ENCODE assay signal across 8 cellular contexts in the genomic region with DNA sequence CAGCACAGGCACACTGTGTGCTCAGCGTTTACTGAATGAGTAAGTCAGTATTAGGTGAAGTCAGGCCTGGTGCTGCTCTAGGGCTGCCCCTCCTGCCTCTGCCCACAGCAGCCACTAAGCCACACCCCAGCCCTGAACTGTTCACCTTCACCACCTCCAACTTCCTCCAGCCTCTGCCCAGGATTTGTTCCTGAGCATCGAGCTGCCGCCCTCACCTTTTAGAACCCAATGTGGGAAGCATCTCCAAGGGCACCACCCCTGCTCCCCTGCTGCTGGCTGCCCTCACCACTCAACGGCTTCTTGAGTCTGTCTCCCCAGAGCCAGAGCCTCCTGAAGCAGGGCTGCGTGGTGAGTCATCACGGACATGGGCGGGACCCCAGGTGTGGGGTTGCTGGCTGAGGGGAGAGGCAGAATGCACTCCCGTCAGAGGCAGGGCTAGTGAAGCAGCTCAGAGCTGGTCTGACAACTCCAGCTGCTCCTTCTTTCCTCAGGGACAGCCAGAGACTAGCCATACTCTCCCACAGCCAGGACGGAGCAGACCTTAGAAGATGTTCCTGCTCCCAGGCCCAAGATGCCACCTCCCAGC. TPM values are rescaled to one million over a fixed set of nuclear protein-coding genes. Genes with fewer than 3 reads are reported as not detected.
DNase-seq lines count a peak whose midpoint lies in the region; ATAC-seq and TF ChIP-seq lines count a peak whose summit lies in the region.

No MANE protein-coding gene starts in this region.

- CTCF ChIA-PET in activated naive CD4-positive, alpha-beta T cell treated with anti-CD3 and anti-CD28 coated beads, Interleukin-2, amount 10 ng/mL, durations not matched to agents 7 days and 5 days (lab: Charles Lee): no interaction called here

- peak overlapping the region in 3 of 11 experiments; percentile 9 to 32 (median 28); a peak in 4 of 22 replicates for H3K27ac ChIP-seq in BLaER1 treated with 17β-estradiol and CSF1 and Interleukin-3, amounts not matched to agents 10 nM and 100 nM
- H3K27ac ChIP-seq in lung (ENCODE audit: low read depth in 1 of 2, low read length in 1 of 2): peak overlapping the region in 1 of 2 donors; percentile 90
- H3K27ac ChIP-seq in upper lobe of left lung: peak overlapping the region; percentile 94 to 97 (median 95)

- TF ChIP-seq EP300 in upper lobe of left lung (IDR thresholded peaks at IDR 0.05): peak in 1 of 4 donors; percentile 10

- H3K4me2 ChIP-seq in BLaER1 treated with 17β-estradiol and CSF1 and Interleukin-3, amounts not matched to agents 10 nM and 100 nM: peak overlapping the region; percentile 90 to 99 (median 97); a peak in 15 of 22 replicates

- peak; percentile 60 for DNase-seq in NCI-H510A treated with DMSO at 0.1 percent for 48 hours (lab: John Stamatoyannopoulos, UW)
- peak; percentile 68 for DNase-seq in activated naive CD4-positive, alpha-beta T cell treated with anti-CD3 and anti-CD28 coated beads, Interleukin-2, amount 10 ng/mL, durations not matched to agents 7 days and 5 days
- peak; percentile 95 for DNase-seq in lung (ENCODE audit: low spot score)
- peak; percentile 82 to 96 for DNase-seq in upper lobe of left lung
- no peak for DNase-seq in NOMO-1 (lab: John Stamatoyannopoulos, UW; ENCODE audit: unreplicated experiment in 2 of 2)

- TF ChIP-seq CTCF in lung (IDR thresholded peaks at IDR 0.05; ENCODE audit: control extremely low read depth, extremely low read depth) (no peak), upper lobe of left lung (IDR thresholded peaks at IDR 0.05) (no peak)

- H3K27me3 ChIP-seq in BLaER1 treated with 17β-estradiol and CSF1 and Interleukin-3, amounts not matched to agents 10 nM and 100 nM: no peaks in the 10 kb centered on the region
- H3K27me3 ChIP-seq in lung (ENCODE audit: control insufficient read depth, insufficient read depth) (no peaks in the 10 kb centered on the region), upper lobe of left lung (no peaks in the 10 kb centered on the region)

- TF ChIP-seq POLR2A in upper lobe of left lung (IDR thresholded peaks at IDR 0.05): peak in 2 of 4 donors; percentile 35 to 79

- H3K9me3 Mint-ChIP-seq in activated naive CD4-positive, alpha-beta T cell treated with anti-CD3 and anti-CD28 coated beads, Interleukin-2, amount 10 ng/mL, durations not matched to agents 7 days and 5 days: no peaks in the 10 kb centered on the region

- H3K36me3 Mint-ChIP-seq in activated naive CD4-positive, alpha-beta T cell treated with anti-CD3 and anti-CD28 coated beads, Interleukin-2, amount 10 ng/mL, durations not matched to agents 7 days and 5 days: peaks cover 6% of the 10 kb centered on the region

- H3K27me3 Mint-ChIP-seq in activated naive CD4-positive, alpha-beta T cell treated with anti-CD3 and anti-CD28 coated beads, Interleukin-2, amount 10 ng/mL, durations not matched to agents 7 days and 5 days: no peaks in the 10 kb centered on the region

- H3K4me3 Mint-ChIP-seq in activated naive CD4-positive, alpha-beta T cell treated with anti-CD3 and anti-CD28 coated beads, Interleukin-2, amount 10 ng/mL, durations not matched to agents 7 days and 5 days: peak overlapping the region; percentile 22

- no peak overlapping the region for H3K4me3 ChIP-seq in BLaER1 treated with 17β-estradiol and CSF1 and Interleukin-3, amounts not matched to agents 10 nM and 100 nM
- H3K4me3 ChIP-seq in lung (no peak overlapping the region), upper lobe of left lung (peak overlapping the region in 3 of 4 donors; percentile 65 to 96 (median 79))

- peak; percentile 50 for ATAC-seq in lung (ENCODE audit: insufficient read depth, low FRiP score)
- ATAC-seq in upper lobe of left lung (ENCODE audit: low FRiP score in 2 of 2): peak; percentile 10 to 87
- ATAC-seq in HG03460 (IDR thresholded peaks at IDR 0.05; ENCODE audit: unreplicated experiment): no peak
- ATAC-seq in GM21619 (IDR thresholded peaks at IDR 0.05; ENCODE audit: unreplicated experiment): no peak

- H3K27ac Mint-ChIP-seq in activated naive CD4-positive, alpha-beta T cell treated with anti-CD3 and anti-CD28 coated beads, Interleukin-2, amount 10 ng/mL, durations not matched to agents 7 days and 5 days: peak overlapping the region; percentile 85

- peak overlapping the region in 9 of 11 experiments; percentile 0 to 98 (median 44); a peak in 15 of 22 replicates for H3K9ac ChIP-seq in BLaER1 treated with 17β-estradiol and CSF1 and Interleukin-3, amounts not matched to agents 10 nM and 100 nM

- 44 to 69% methylated on average over 9 of the region's 9 CpGs for WGBS in lung, 2 donors
- 26 to 48% methylated on average over 8 of the region's 9 CpGs for WGBS in upper lobe of left lung, 2 donors

- peaks cover 0 to 47% (median 41%) of the 10 kb centered on the region in 11 experiments; a peak in 17 of 22 replicates for H4K20me1 ChIP-seq in BLaER1 treated with 17β-estradiol and CSF1 and Interleukin-3, amounts not matched to agents 10 nM and 100 nM

- H3K4me1 Mint-ChIP-seq in activated naive CD4-positive, alpha-beta T cell treated with anti-CD3 and anti-CD28 coated beads, Interleukin-2, amount 10 ng/mL, durations not matched to agents 7 days and 5 days: peaks cover 45% of the 10 kb centered on the region

- H3K9me3 ChIP-seq in BLaER1 treated with 17β-estradiol and CSF1 and Interleukin-3, amounts not matched to agents 10 nM and 100 nM (replicated peaks in 1 of 11): no peaks in the 10 kb centered on the region; a peak in 1 of 22 replicates
- no peaks in the 10 kb centered on the region for H3K9me3 ChIP-seq in lung (ENCODE audit: control insufficient read depth in 2 of 2, insufficient read depth in 1 of 2, low read length in 1 of 2)
- no peaks in the 10 kb centered on the region for H3K9me3 ChIP-seq in upper lobe of left lung

- peaks cover 41 to 47% (median 44%) of the 10 kb centered on the region in 10 experiments for H3K4me1 ChIP-seq in BLaER1 treated with 17β-estradiol and CSF1 and Interleukin-3, amounts not matched to agents 10 nM and 100 nM
- peaks cover 0 to 48% of the 10 kb centered on the region in 2 donors for H3K4me1 ChIP-seq in lung (ENCODE audit: control insufficient read depth in 2 of 2, insufficient read depth in 2 of 2, low read length in 2 of 2)
- peaks cover 65 to 77% (median 75%) of the 10 kb centered on the region in 4 donors for H3K4me1 ChIP-seq in upper lobe of left lung

- peaks cover 19 to 60% (median 50%) of the 10 kb centered on the region in 11 experiments; a peak in 19 of 22 replicates for H3K36me3 ChIP-seq in BLaER1 treated with 17β-estradiol and CSF1 and Interleukin-3, amounts not matched to agents 10 nM and 100 nM
- H3K36me3 ChIP-seq in lung (ENCODE audit: control insufficient read depth in 2 of 2, insufficient read depth in 2 of 2, low read length in 2 of 2) (peaks cover 0 to 21% of the 10 kb centered on the region in 2 donors), upper lobe of left lung (peaks cover 13 to 69% (median 30%) of the 10 kb centered on the region in 4 donors)

RNA-seq across cellular contexts. Expression of a gene that starts 5.8 kb away (rescaled TPM):
- total RNA-seq in lung (100 to 1,000 TPM in 1 of 2 donors, 10 to 100 TPM in 1; 94.3 to 218 TPM), upper lobe of left lung (100 to 1,000 TPM; 120 to 389 (median 226) TPM)
- polyA plus RNA-seq in lung: 100 to 1,000 TPM; 193 to 208 TPM

RNA-seq across cellular contexts. Expression of a gene that starts 11.3 kb away (rescaled TPM):
- total RNA-seq in lung: 10 to 100 TPM; 11.1 to 33.4 TPM
- 10 to 100 TPM; 27.6 to 54.5 TPM for polyA plus RNA-seq in lung
- total RNA-seq in upper lobe of left lung: 10 to 100 TPM; 16.8 to 36.1 (median 25.0) TPM

RNA-seq across cellular contexts. Expression of a gene that starts 13.4 kb away (rescaled TPM):
- total RNA-seq in lung (10 to 100 TPM in 1 of 2 donors, 1 to 10 TPM in 1; 1.6 to 51.2 TPM), upper lobe of left lung (10 to 100 TPM; 22.0 to 99.1 (median 63.0) TPM)
- polyA plus RNA-seq in lung: 10 to 100 TPM; 24.6 to 27.8 TPM

RNA-seq across cellular contexts. Expression of a gene that starts 17.5 kb away (rescaled TPM):
- total RNA-seq in lung (1 to 10 TPM; 1.4 to 4.0 TPM), upper lobe of left lung (1 to 10 TPM in 5 of 6 donors, under 1 TPM in 1; 0.33 to 5.7 (median 3.1) TPM)
- 1 to 10 TPM; 2.5 to 4.9 TPM for polyA plus RNA-seq in lung

RNA-seq across cellular contexts. Expression of a gene that starts 17.5 kb away (rescaled TPM):
- 10 to 100 TPM in 1 of 2 donors, 1 to 10 TPM in 1; 4.8 to 16.6 TPM for total RNA-seq in lung
- 10 to 100 TPM in 1 of 2 donors, 1 to 10 TPM in 1; 9.5 to 14.7 TPM for polyA plus RNA-seq in lung
- total RNA-seq in upper lobe of left lung: 10 to 100 TPM; 12.1 to 34.5 (median 15.1) TPM

Comparison
In these comparisons a context has a peak if more than half of its experiments do, and no peak if none do; other contexts are left out.
1. H3K4me3 ChIP-seq: peak in upper lobe of left lung (3 of 4); none in BLaER1 treated with 17β-estradiol and CSF1 and Interleukin-3, amounts not matched to agents 10 nM and 100 nM (0 of 10) and lung (single experiment).
2. DNase-seq: peak in NCI-H510A treated with DMSO at 0.1 percent for 48 hours (single experiment), activated naive CD4-positive, alpha-beta T cell treated with anti-CD3 and anti-CD28 coated beads, Interleukin-2, amount 10 ng/mL, durations not matched to agents 7 days and 5 days (single experiment), lung (single experiment) and upper lobe of left lung (2 of 2); none in NOMO-1 (0 of 2).
3. ATAC-seq: peak in lung (single experiment) and upper lobe of left lung (2 of 2); none in HG03460 (single experiment) and GM21619 (single experiment).